In the genomic region with DNA sequence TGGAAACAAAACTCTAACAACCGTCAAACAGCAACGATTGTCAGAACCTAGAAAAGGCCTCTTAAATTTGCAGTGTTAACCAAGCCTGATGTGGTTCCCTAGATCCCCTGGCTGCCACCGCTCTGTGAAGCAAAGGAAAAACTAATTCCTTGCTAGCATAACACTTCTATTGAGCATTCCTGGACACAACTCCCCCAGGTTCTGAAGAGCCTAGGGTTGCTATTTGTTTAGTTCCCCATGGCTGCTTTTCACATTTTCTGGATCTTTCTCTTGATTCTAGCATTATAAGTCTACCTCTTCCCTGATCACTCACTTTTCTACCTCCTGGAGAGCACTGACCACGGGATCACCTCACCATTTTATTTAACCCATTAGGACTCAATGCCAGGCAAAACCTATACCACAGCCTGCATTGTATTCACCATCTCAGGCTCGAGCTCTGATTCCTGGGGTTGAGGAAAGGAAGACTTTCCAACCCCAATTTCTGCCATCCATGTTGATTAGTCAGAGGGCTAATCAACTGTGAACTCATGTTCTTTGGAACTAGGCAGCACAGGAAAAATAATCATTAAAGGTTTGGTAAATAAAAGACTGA, we compare ENCODE assay signal across 16 cellular contexts. TPM values are rescaled to one million over a fixed set of nuclear protein-coding genes. Genes with fewer than 3 reads are reported as not detected.
"Had no signal": no experiment of that assay in that cellular context is flagged by ENCODE, and none has a peak within 500 bp of the region (broad histone marks: within the 10 kb centered on the region; RNA-seq: fewer than 3 reads in every experiment).

No MANE protein-coding gene starts in this region.

- H3K4me1 Mint-ChIP-seq: activated CD4-positive, alpha-beta memory T cell treated with anti-CD3 and anti-CD28 coated beads, Interleukin-2, amount 10 ng/mL, durations not matched to agents 7 days and 5 days; activated naive CD4-positive, alpha-beta T cell treated with anti-CD3 and anti-CD28 coated beads, Interleukin-2, amount 50 U/mL, for 24 hours; natural killer cell; stimulated activated naive CD8-positive, alpha-beta T cell treated with anti-CD3 and anti-CD28 coated beads, Interleukin-15, amount 100 ng/mL, for 72 hours; T-helper 17 cell had no signal

- H3K36me3 ChIP-seq: adrenal gland, sigmoid colon had no signal

- H3K36me3 Mint-ChIP-seq: activated naive CD4-positive, alpha-beta T cell treated with anti-CD3 and anti-CD28 coated beads, Interleukin-2, amount 50 U/mL, for 24 hours; natural killer cell had no signal

- H3K4me3 ChIP-seq: adrenal gland, sigmoid colon, testis had no signal

- H3K27ac Mint-ChIP-seq: activated CD4-positive, alpha-beta memory T cell treated with anti-CD3 and anti-CD28 coated beads, Interleukin-2, amount 10 ng/mL, durations not matched to agents 7 days and 5 days; activated naive CD4-positive, alpha-beta T cell treated with anti-CD3 and anti-CD28 coated beads, Interleukin-2, amount 50 U/mL, for 24 hours; natural killer cell; stimulated activated naive CD8-positive, alpha-beta T cell treated with anti-CD3 and anti-CD28 coated beads, Interleukin-15, amount 100 ng/mL, for 72 hours; T-helper 17 cell had no signal

- DNase-seq: activated CD4-positive, alpha-beta memory T cell treated with anti-CD3 and anti-CD28 coated beads, Interleukin-2, amount 10 ng/mL, durations not matched to agents 7 days and 5 days; activated CD4-positive, alpha-beta T cell treated with anti-CD3 and anti-CD28 coated beads for 4 hours; activated effector memory CD4-positive, alpha-beta T cell treated with anti-CD3 and anti-CD28 coated beads, Interleukin-2, amount 50 U/mL, for 16 hours; activated T-cell treated with anti-CD3 and anti-CD28 coated beads, Interleukin-2, amount 50 U/mL, for 48 hours; adrenal gland; left cardiac atrium; natural killer cell; sigmoid colon; stimulated activated CD4-positive, alpha-beta T cell treated with anti-CD3 and anti-CD28 coated beads, Interleukin-1b, Interleukin-23, amount 100 ng/mL, for 48 hours; stimulated activated naive CD8-positive, alpha-beta T cell treated with anti-CD3 and anti-CD28 coated beads, Interleukin-15, amount 100 ng/mL, for 72 hours; T-helper 17 cell; testis had no signal

- H3K9me3 ChIP-seq: adrenal gland, sigmoid colon, testis had no signal

- H3K27me3 ChIP-seq: adrenal gland, sigmoid colon, testis had no signal

- H3K4me3 Mint-ChIP-seq: activated CD4-positive, alpha-beta memory T cell treated with anti-CD3 and anti-CD28 coated beads, Interleukin-2, amount 10 ng/mL, durations not matched to agents 7 days and 5 days; activated naive CD4-positive, alpha-beta T cell treated with anti-CD3 and anti-CD28 coated beads, Interleukin-2, amount 50 U/mL, for 24 hours; natural killer cell; stimulated activated naive CD8-positive, alpha-beta T cell treated with anti-CD3 and anti-CD28 coated beads, Interleukin-15, amount 100 ng/mL, for 72 hours; T-helper 17 cell had no signal

- H3K4me1 ChIP-seq: sigmoid colon had no signal

- H3K27ac ChIP-seq: adrenal gland, sigmoid colon, testis had no signal

- H3K9me3 Mint-ChIP-seq: activated CD4-positive, alpha-beta memory T cell treated with anti-CD3 and anti-CD28 coated beads, Interleukin-2, amount 10 ng/mL, durations not matched to agents 7 days and 5 days; activated naive CD4-positive, alpha-beta T cell treated with anti-CD3 and anti-CD28 coated beads, Interleukin-2, amount 50 U/mL, for 24 hours; stimulated activated naive CD8-positive, alpha-beta T cell treated with anti-CD3 and anti-CD28 coated beads, Interleukin-15, amount 100 ng/mL, for 72 hours had no signal

RNA-seq across cellular contexts. Expression of a gene that starts 0.7 kb away (rescaled TPM):
- total RNA-seq: activated CD4-positive, alpha-beta memory T cell treated with anti-CD3 and anti-CD28 coated beads, Interleukin-2, amount 10 ng/mL, durations not matched to agents 7 days and 5 days; cardiac septum; esophagus mucosa; left cardiac atrium; lung microvascular endothelial cell; natural killer cell; T-helper 17 cell had no signal
